In the genomic region with DNA sequence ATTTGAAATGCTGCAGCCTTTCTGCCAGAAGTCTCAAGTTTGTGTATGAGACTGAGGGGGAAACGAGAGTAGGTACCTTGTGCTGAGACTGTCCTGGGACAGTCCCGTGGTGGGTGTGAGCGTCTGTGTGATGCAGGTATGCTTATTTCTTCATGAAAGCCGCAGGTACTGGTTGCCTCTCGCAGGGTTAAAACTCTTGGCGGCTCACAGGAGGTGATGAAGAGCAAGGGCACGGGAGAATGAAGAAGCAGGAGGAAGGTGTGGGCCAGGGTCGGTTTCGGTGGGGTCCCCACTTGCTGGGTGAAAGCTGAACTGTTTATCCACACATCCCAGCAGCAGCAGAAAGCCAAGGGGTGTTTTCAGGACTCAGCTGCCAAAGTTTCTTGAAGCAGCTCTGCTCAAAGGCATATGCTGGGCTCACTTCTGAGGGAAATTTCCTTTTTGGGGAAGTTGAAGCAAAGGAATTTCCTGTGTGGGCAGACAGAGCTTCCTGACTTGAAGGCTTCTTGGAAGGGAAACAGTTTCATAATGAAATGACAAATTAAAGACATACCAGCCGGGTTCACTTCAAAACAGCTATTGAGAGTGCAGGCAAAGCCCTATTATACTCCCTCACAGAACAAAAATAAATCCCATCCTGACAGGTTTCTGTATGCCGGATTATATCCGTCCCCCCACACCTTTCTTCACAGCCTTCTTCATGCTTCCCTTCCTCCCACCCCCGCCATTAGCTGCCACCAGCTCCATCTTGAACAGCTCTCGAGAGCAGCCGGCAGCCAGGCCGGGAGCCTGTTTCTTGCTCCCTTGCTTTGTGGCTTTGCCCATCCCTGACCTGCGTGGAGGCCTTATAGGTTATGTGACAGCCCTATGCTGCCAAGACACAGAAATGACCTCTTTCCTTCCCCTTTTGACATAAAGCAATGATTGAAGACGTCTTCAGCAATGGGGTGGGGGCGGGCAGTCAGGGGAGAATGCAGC, we compare ENCODE assay signal across 8 cellular contexts.
A peak's percentile ranks its signal among the peaks of the same experiment; 100 is the strongest.
DNase-seq lines count a peak whose midpoint lies in the region; ATAC-seq and TF ChIP-seq lines count a peak whose summit lies in the region.

No MANE protein-coding gene starts in this region.

- peak overlapping the region in 1 of 2 experiments; percentile 31 for H3K14ac ChIP-seq in mesenchymal stem cell (ENCODE audit: low read length in 2 of 2)

- peak overlapping the region; percentile 32 for H2AFZ ChIP-seq in mesenchymal stem cell (ENCODE audit: low read depth, low read length)

- H2AK5ac ChIP-seq in mesenchymal stem cell (ENCODE audit: low read length, severe bottlenecking) = peak overlapping the region; percentile 78

- H3K4me1 ChIP-seq in mesenchymal stem cell (ENCODE audit: control insufficient read depth, insufficient read depth, low read depth, low read length) = peaks cover 26% of the 10 kb centered on the region

- peak overlapping the region; percentile 66 for H4K8ac ChIP-seq in mesenchymal stem cell (ENCODE audit: low read length)

- in situ Hi-C loops in brain microvascular endothelial cell (cut with HindIII; ENCODE audit: low pct_ligation_motif_present, low sequenced_read_pairs) = no loop called here

- H3K4me2 ChIP-seq in mesenchymal stem cell (ENCODE audit: low read length, poor library complexity, severe bottlenecking) = no peak overlapping the region

- H3K4me3 ChIP-seq in brain microvascular endothelial cell (ENCODE audit: low read depth, low read length) (no peak overlapping the region), mesenchymal stem cell (ENCODE audit: insufficient read depth in 1 of 2, low read depth in 1 of 2, low read length in 2 of 2) (peak overlapping the region in 1 of 2 experiments; percentile 41)

- ATAC-seq in GM18517 (IDR thresholded peaks at IDR 0.05; ENCODE audit: unreplicated experiment) (peak; percentile 60), HG02973 (IDR thresholded peaks at IDR 0.05; ENCODE audit: unreplicated experiment) (peak; percentile 66)

- peak overlapping the region; percentile 36 for H3K27ac ChIP-seq in brain microvascular endothelial cell
- peak overlapping the region; percentile 31 for H3K27ac ChIP-seq in mesenchymal stem cell (ENCODE audit: low read length, poor library complexity, severe bottlenecking)

- H3K9ac ChIP-seq in mesenchymal stem cell (ENCODE audit: low read length) = peak overlapping the region; percentile 53

- H2BK120ac ChIP-seq in mesenchymal stem cell (ENCODE audit: low read depth, low read length) = peak overlapping the region; percentile 69

- peak overlapping the region; percentile 35 to 87 for H2BK12ac ChIP-seq in mesenchymal stem cell (ENCODE audit: low read length in 2 of 2)

- H3K79me1 ChIP-seq in mesenchymal stem cell (replicated peaks; ENCODE audit: low read length, poor library complexity, severe bottlenecking) = peaks cover 29% of the 10 kb centered on the region

- no peak for TF ChIP-seq CTCF in brain microvascular endothelial cell (IDR thresholded peaks at IDR 0.05; ENCODE audit: low read depth, low read length, missing control alignments)

- peak overlapping the region; percentile 71 for H4K91ac ChIP-seq in mesenchymal stem cell (ENCODE audit: low read length)

- 54% methylated on average over 18 of the region's 19 CpGs for WGBS in mesenchymal stem cell

- no peaks in the 10 kb centered on the region for H3K9me3 ChIP-seq in mesenchymal stem cell (ENCODE audit: control insufficient read depth, low read length)

- H3K23ac ChIP-seq in mesenchymal stem cell (ENCODE audit: low read length in 2 of 2) = no peak overlapping the region

- H3K36me3 ChIP-seq in brain microvascular endothelial cell (replicated peaks) (no peaks in the 10 kb centered on the region), mesenchymal stem cell (ENCODE audit: control insufficient read depth in 1 of 2, insufficient read depth in 2 of 2, low read depth in 1 of 2, low read length in 2 of 2) (peaks cover 0 to 4% of the 10 kb centered on the region in 2 experiments)

- no peaks in the 10 kb centered on the region for H3K27me3 ChIP-seq in brain microvascular endothelial cell (replicated peaks)
- no peaks in the 10 kb centered on the region for H3K27me3 ChIP-seq in mesenchymal stem cell (ENCODE audit: control insufficient read depth in 1 of 2, insufficient read depth in 1 of 2, low read length in 2 of 2)

- H3K4ac ChIP-seq in mesenchymal stem cell (ENCODE audit: low read depth in 1 of 2, low read length in 2 of 2) = peak overlapping the region; percentile 58 to 80

- H2BK5ac ChIP-seq in mesenchymal stem cell (ENCODE audit: low read depth, low read length, poor library complexity, severe bottlenecking) = peak overlapping the region; percentile 8

- no peak overlapping the region for H2BK15ac ChIP-seq in mesenchymal stem cell (ENCODE audit: low read depth, poor library complexity, severe bottlenecking)

- peak; percentile 52 for DNase-seq in SKM-1 treated with dmso at 0.1 percent for 144 hours (lab: John Stamatoyannopoulos, UW; ENCODE audit: unreplicated experiment)
- no peak for DNase-seq in brain microvascular endothelial cell
- DNase-seq in mesenchymal stem cell = peak; percentile 65
- peak; percentile 35 for DNase-seq in stimulated activated CD8-positive, alpha-beta memory T cell treated with anti-CD3 and anti-CD28 coated beads, Interleukin-7, amount 100 ng/mL, for 24 hours (ENCODE audit: low read depth)
- no peak for DNase-seq in DMS53 (lab: John Stamatoyannopoulos, UW)
- DNase-seq in NCI-H526 treated with DMSO at 0.1 percent for 48 hours (lab: John Stamatoyannopoulos, UW) = no peak

- peak overlapping the region; percentile 68 to 92 for H3K18ac ChIP-seq in mesenchymal stem cell (ENCODE audit: low read depth in 1 of 2, low read length in 2 of 2)

Comparison
In these comparisons a context has a peak if more than half of its experiments do, and no peak if none do; other contexts are left out.
1. DNase-seq: peak in SKM-1 treated with dmso at 0.1 percent for 144 hours (single experiment), mesenchymal stem cell (single experiment) and stimulated activated CD8-positive, alpha-beta memory T cell treated with anti-CD3 and anti-CD28 coated beads, Interleukin-7, amount 100 ng/mL, for 24 hours (single experiment); none in brain microvascular endothelial cell (single experiment), DMS53 (single experiment) and NCI-H526 treated with DMSO at 0.1 percent for 48 hours (single experiment).